17 cellular contexts compared by ENCODE assay signal in genomic region chr10:3749011-3749410, GRCh38. TPM values are rescaled to one million over a fixed set of nuclear protein-coding genes. Genes with fewer than 3 reads are reported as not detected.
DNase-seq lines count a peak whose midpoint lies in the region; ATAC-seq and TF ChIP-seq lines count a peak whose summit lies in the region.
"Had no signal": no experiment of that assay in that cellular context is flagged by ENCODE, and none has a peak within 500 bp of the region (broad histone marks: within the 10 kb centered on the region; RNA-seq: fewer than 3 reads in every experiment).

No MANE protein-coding gene starts in this region.

- TF ChIP-seq POLR2A in IMR-90 (IDR thresholded peaks at IDR 0.05; ENCODE audit: low read depth, low read length): no peak

- intact Hi-C loops in IMR-90 (cut with micrococcal nuclease): no loop called here
- intact Hi-C loops in dendritic cell treated with granulocyte-macrophage colony-stimulating factor and Interleukin-4, amounts not matched to agents 40 ng/mL and 50 ng/mL, for 4 days (cut with micrococcal nuclease): no loop called here

- no peaks in the 10 kb centered on the region; a peak in 1 of 4 replicates for H3K79me1 ChIP-seq in IMR-90 (ENCODE audit: low read depth in 1 of 2, low read length in 2 of 2)

- CTCF ChIA-PET in IMR-90 (lab: Yijun Ruan, JAX): no interaction called here

- peaks cover 11% of the 10 kb centered on the region for H3K4me1 ChIP-seq in IMR-90 (ENCODE audit: control insufficient read depth, insufficient read depth, low read length)
- H3K4me1 ChIP-seq in lung (ENCODE audit: control insufficient read depth in 2 of 2, insufficient read depth in 2 of 2, low read length in 2 of 2): peaks cover 7 to 17% of the 10 kb centered on the region in 2 donors
- H3K4me1 ChIP-seq in subcutaneous abdominal adipose tissue (ENCODE audit: control insufficient read depth in 5 of 5, insufficient read depth in 5 of 5, low read length in 5 of 5): peaks cover 12 to 50% (median 27%) of the 10 kb centered on the region in 5 donors

- no peak overlapping the region for H4K5ac ChIP-seq in IMR-90 (ENCODE audit: low read depth, low read length)

- H2BK15ac ChIP-seq in IMR-90 (ENCODE audit: low read depth, low read length): peak overlapping the region; percentile 94; the same call in 1 of the 3 replicates

- H4K20me1 ChIP-seq in IMR-90 (ENCODE audit: insufficient read depth, low read length): no peaks in the 10 kb centered on the region

- dilution Hi-C loops in IMR-90 (cut with HindIII; ENCODE audit: low sequenced_read_pairs, unreplicated experiment): no loop called here

- in situ Hi-C loops in IMR-90 (cut with MboI; ENCODE audit: low sequenced_read_pairs): no loop called here

- H3K36me3 ChIP-seq in IMR-90 (ENCODE audit: control insufficient read depth, insufficient read depth, low read length) (no peaks in the 10 kb centered on the region), lung (ENCODE audit: control insufficient read depth in 2 of 2, insufficient read depth in 2 of 2, low read length in 2 of 2) (no peaks in the 10 kb centered on the region), subcutaneous abdominal adipose tissue (ENCODE audit: control insufficient read depth in 5 of 5, insufficient read depth in 5 of 5, low read length in 5 of 5) (no peaks in the 10 kb centered on the region)
- H3K36me3 ChIP-seq: left lung had no signal

- H3K4me2 ChIP-seq in IMR-90 (ENCODE audit: low read depth, low read length): no peak overlapping the region

- peak overlapping the region; percentile 20; the same call in 1 of the 2 replicates for H3K23ac ChIP-seq in IMR-90 (ENCODE audit: low read depth, low read length)

- no peak for TF ChIP-seq RAD21 in IMR-90 (IDR thresholded peaks at IDR 0.05; ENCODE audit: low read length)

- DNase-seq in IMR-90: no peak
- peak; percentile 14 for DNase-seq in lung (ENCODE audit: low spot score)
- no peak for DNase-seq in NCI-H524 treated with DMSO at 0.1 percent for 48 hours (lab: John Stamatoyannopoulos, UW)
- DNase-seq in activated gamma-delta T cell (lab: John Stamatoyannopoulos, UW): no peak
- no peak for DNase-seq in NCI-H82 (lab: John Stamatoyannopoulos, UW)
- DNase-seq in NCI-H187 (lab: John Stamatoyannopoulos, UW): no peak
- DNase-seq: activated CD4-positive, CD25-positive, alpha-beta regulatory T cell; activated gamma-delta T cell treated with Interleukin-2 at 50 U/mL for 16 hours; amniotic stem cell; cerebellar nuclear complex; left lung; NCI-H226; SHP77 treated with DMSO at 0.1 percent for 48 hours; stimulated activated naive CD8-positive, alpha-beta T cell treated with anti-CD3 and anti-CD28 coated beads, Interleukin-15, amount 100 ng/mL, for 72 hours; T-helper 2 cell had no signal

- H3K9ac ChIP-seq in IMR-90 (ENCODE audit: low read depth, low read length) (no peak overlapping the region), subcutaneous abdominal adipose tissue (ENCODE audit: low read length in 5 of 5) (no peak overlapping the region)

- H3K4me3 ChIP-seq in IMR-90 (ENCODE audit: insufficient read depth, low read depth, low read length) (no peak overlapping the region), lung (no peak overlapping the region), subcutaneous abdominal adipose tissue (ENCODE audit: low read depth in 1 of 5, low read length in 5 of 5) (no peak overlapping the region)
- H3K4me3 ChIP-seq: left lung had no signal

- WGBS in IMR-90 (ENCODE audit: extremely low coverage in 2 of 2, insufficient read length in 1 of 2), 2 experiments: no CpG with 5 or more reads among the region's 5 CpGs
- 97% methylated on average over 5 of the region's 5 CpGs for WGBS in lung, 2 donors

- H3K9me3 Mint-ChIP-seq in dendritic cell treated with granulocyte-macrophage colony-stimulating factor and Interleukin-4, amounts not matched to agents 40 ng/mL and 50 ng/mL, for 4 days: no peaks in the 10 kb centered on the region
- H3K9me3 Mint-ChIP-seq: stimulated activated naive CD8-positive, alpha-beta T cell treated with anti-CD3 and anti-CD28 coated beads, Interleukin-15, amount 100 ng/mL, for 72 hours had no signal

- H3K27ac ChIP-seq in IMR-90 (ENCODE audit: insufficient read depth, low read length) (no peak overlapping the region), lung (ENCODE audit: low read depth in 1 of 2, low read length in 1 of 2) (no peak overlapping the region), subcutaneous abdominal adipose tissue (ENCODE audit: low read depth, low read length) (peak overlapping the region; percentile 38)

- peak overlapping the region; percentile 62; the same call in 1 of the 2 replicates for H2BK120ac ChIP-seq in IMR-90 (ENCODE audit: low read depth, low read length)

- no TSS peak for BruUV-seq in IMR-90 (replicated peaks; lab: Mats Ljungman, UMichigan)

- H3K9me3 ChIP-seq in IMR-90 (ENCODE audit: control insufficient read depth, insufficient read depth, low read length): no peaks in the 10 kb centered on the region
- no peaks in the 10 kb centered on the region for H3K9me3 ChIP-seq in lung (ENCODE audit: control insufficient read depth in 2 of 2, insufficient read depth in 1 of 2, low read length in 1 of 2)
- no peaks in the 10 kb centered on the region for H3K9me3 ChIP-seq in subcutaneous abdominal adipose tissue (ENCODE audit: control insufficient read depth in 5 of 5, low read length in 5 of 5)
- H3K9me3 ChIP-seq: left lung had no signal

- H3K56ac ChIP-seq in IMR-90 (ENCODE audit: extremely low read depth, insufficient read depth, low read length): no peak overlapping the region

- H4K8ac ChIP-seq in IMR-90 (ENCODE audit: low read depth in 2 of 2, low read length in 2 of 2): peak overlapping the region in 1 of 2 experiments; percentile 61; a peak in 1 of 4 replicates

- peak overlapping the region; percentile 82 for H3K4ac ChIP-seq in IMR-90 (ENCODE audit: low read depth, low read length)

- H3K36me3 Mint-ChIP-seq in dendritic cell treated with granulocyte-macrophage colony-stimulating factor and Interleukin-4, amounts not matched to agents 40 ng/mL and 50 ng/mL, for 4 days (ENCODE audit: low read depth): no peaks in the 10 kb centered on the region

- POLR2A ChIA-PET in IMR-90 (lab: Charles Lee; ENCODE audit: unreplicated experiment): no interaction called here

- H3K4me1 Mint-ChIP-seq in dendritic cell treated with granulocyte-macrophage colony-stimulating factor and Interleukin-4, amounts not matched to agents 40 ng/mL and 50 ng/mL, for 4 days (ENCODE audit: low read depth): peaks cover 32% of the 10 kb centered on the region
- H3K4me1 Mint-ChIP-seq: stimulated activated naive CD8-positive, alpha-beta T cell treated with anti-CD3 and anti-CD28 coated beads, Interleukin-15, amount 100 ng/mL, for 72 hours had no signal

- H2AK5ac ChIP-seq in IMR-90 (ENCODE audit: low read depth, low read length): peak overlapping the region; percentile 77; the same call in 1 of the 2 replicates

- peaks cover 4% of the 10 kb centered on the region for H3K27me3 Mint-ChIP-seq in dendritic cell treated with granulocyte-macrophage colony-stimulating factor and Interleukin-4, amounts not matched to agents 40 ng/mL and 50 ng/mL, for 4 days

- peak overlapping the region; percentile 74 for H3K14ac ChIP-seq in IMR-90 (replicated peaks; ENCODE audit: low read depth, low read length)

- no peak overlapping the region for H2BK5ac ChIP-seq in IMR-90 (ENCODE audit: low read depth, low read length, poor library complexity, severe bottlenecking)

- ATAC-seq in IMR-90 (ENCODE audit: low read depth): no peak
- ATAC-seq in lung (ENCODE audit: insufficient read depth, low FRiP score): no peak
- ATAC-seq: stimulated activated naive CD8-positive, alpha-beta T cell treated with anti-CD3 and anti-CD28 coated beads, Interleukin-15, amount 100 ng/mL, for 72 hours had no signal

- peak overlapping the region; percentile 34 for H2AFZ ChIP-seq in IMR-90 (replicated peaks; ENCODE audit: low read length, poor library complexity)

- H3K4me3 Mint-ChIP-seq in dendritic cell treated with granulocyte-macrophage colony-stimulating factor and Interleukin-4, amounts not matched to agents 40 ng/mL and 50 ng/mL, for 4 days: no peak overlapping the region
- H3K4me3 Mint-ChIP-seq: stimulated activated naive CD8-positive, alpha-beta T cell treated with anti-CD3 and anti-CD28 coated beads, Interleukin-15, amount 100 ng/mL, for 72 hours had no signal

- peak overlapping the region; percentile 81 for H3K18ac ChIP-seq in IMR-90 (ENCODE audit: low read depth, low read length)

- H3K27me3 ChIP-seq in IMR-90 (ENCODE audit: control insufficient read depth, insufficient read depth, low read length) (no peaks in the 10 kb centered on the region), lung (ENCODE audit: control insufficient read depth, insufficient read depth) (no peaks in the 10 kb centered on the region), subcutaneous abdominal adipose tissue (ENCODE audit: control insufficient read depth in 5 of 5, insufficient read depth in 4 of 5, low read length in 5 of 5) (no peaks in the 10 kb centered on the region)
- H3K27me3 ChIP-seq: left lung had no signal

- H3K27ac Mint-ChIP-seq in dendritic cell treated with granulocyte-macrophage colony-stimulating factor and Interleukin-4, amounts not matched to agents 40 ng/mL and 50 ng/mL, for 4 days: peak overlapping the region; percentile 81

- peak overlapping the region; percentile 67; the same call in 1 of the 2 replicates for H2BK20ac ChIP-seq in IMR-90 (ENCODE audit: low read depth, low read length)

- H3K9me1 ChIP-seq in IMR-90 (ENCODE audit: insufficient read depth, low read length): peaks cover 4% of the 10 kb centered on the region; the same call in 1 of the 2 replicates

- peak overlapping the region; percentile 72 for H4K91ac ChIP-seq in IMR-90 (ENCODE audit: insufficient read depth, low read depth, low read length)

- H2AK9ac ChIP-seq in IMR-90 (replicated peaks; ENCODE audit: low read depth, low read length, poor library complexity): no peak overlapping the region

- no peak for TF ChIP-seq CTCF in IMR-90 (conservative IDR thresholded peaks at IDR 0.05; ENCODE audit: low read depth, low read length)
- TF ChIP-seq CTCF in lung (IDR thresholded peaks at IDR 0.05; ENCODE audit: control extremely low read depth, extremely low read depth): no peak

TF ChIP-seq in IMR-90, 13 proteins besides CTCF, POLR2A, EP300 and RAD21 (continues in another document):
- TF ChIP-seq ELK1 (IDR thresholded peaks at IDR 0.05; ENCODE audit: borderline replicate concordance, low read depth, low read length): no peak

RNA-seq across cellular contexts. Expression of gene KLF6, which starts 36.0 kb away (rescaled TPM):
- total RNA-seq in IMR-90 (2012; rRNA removed) (69.0 and 98.6 TPM in 2 replicates), lung (100 to 1,000 TPM; 173 to 264 TPM)
- polyA plus RNA-seq in IMR-90 (2012; rRNA removed) (123 and 175 TPM in 2 replicates), lung (100 to 1,000 TPM in 1 of 2 donors, 10 to 100 TPM in 1; 45.6 to 146 TPM)
- 70.4 and 114 TPM in 2 replicates for polyA plus RNA-seq in IMR-90 (2012; cell fraction: cytosol; rRNA removed)
- polyA plus RNA-seq in IMR-90 (2012; cell fraction: nucleus; rRNA removed; ENCODE audit: low replicate concordance): 720 and 827 TPM in 2 replicates
